In the genomic region with DNA sequence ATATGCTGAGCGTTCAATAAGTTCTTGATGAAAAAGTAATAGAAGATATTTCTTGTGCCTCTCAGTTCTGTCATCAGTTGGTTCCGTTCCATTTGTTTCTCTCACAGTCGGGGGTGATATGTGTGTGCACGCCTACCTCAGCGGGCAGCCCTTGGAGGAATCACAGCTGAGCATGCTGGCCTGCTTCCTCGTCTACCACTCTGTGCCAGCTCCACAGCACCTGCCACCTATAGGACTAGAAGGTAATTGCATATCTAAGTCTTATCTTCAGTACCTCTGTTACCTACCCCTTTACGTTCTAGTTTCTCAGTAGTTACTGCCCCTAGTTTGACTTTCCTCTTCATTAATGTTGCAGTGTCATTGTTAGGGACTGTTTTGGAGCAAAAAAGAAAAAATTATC, we compare ENCODE assay signal across 8 cellular contexts.
DNase-seq lines count a peak whose midpoint lies in the region; ATAC-seq, FAIRE-seq and TF ChIP-seq lines count a peak whose summit lies in the region.
"Not testable (repeated sequence)": the region's sequence is repeated elsewhere in the genome, so short reads cannot be mapped to it uniquely, and the experiment has no call there.

No MANE protein-coding gene starts in this region.

- SMC1A ChIA-PET in GM12878 (lab: Charles Lee; ENCODE audit: uncharacterized antibody, unreplicated experiment): not testable (repeated sequence)

- H3K4me3 ChIP-seq in GM06990 (replicated peaks; ENCODE audit: low read depth, low read length); RWPE2 (ENCODE audit: severe bottlenecking); GM12878: not testable (repeated sequence)

- WGBS in GM12878 (ENCODE audit: insufficient coverage, insufficient replicate concordance, low lambda C conversion rate, missing lambda C conversion rate): 0% methylated on average over 1 of the region's 7 CpGs

- not testable (repeated sequence) for H3K27ac Mint-ChIP-seq in stimulated activated memory B cell treated with anti-CD40 and anti-IgM and Interleukin-4, amounts not matched to agents 10 μg/mL and 1 μg/mL and 100 μg/mL, for 72 hours

- not testable (repeated sequence) for H3K27me3 ChIP-seq in GM06990 (replicated peaks; ENCODE audit: control insufficient read depth, insufficient read depth, low read length); RWPE2 (ENCODE audit: insufficient read depth, poor library complexity, severe bottlenecking); GM12878 (replicated peaks in 1 of 2; ENCODE audit: control insufficient read depth in 2 of 2, insufficient read depth in 2 of 2, low read length in 1 of 2)

- CTCF ChIA-PET in GM12878 (lab: Yijun Ruan, JAX): not testable (repeated sequence)

- peak; percentile 4 for TF ChIP-seq CTCF in GM06990 (IDR thresholded peaks at IDR 0.05; ENCODE audit: insufficient read depth, low read length, poor library complexity, severe bottlenecking)
- TF ChIP-seq CTCF in RWPE2 (IDR thresholded peaks at IDR 0.05; ENCODE audit: poor library complexity, severe bottlenecking); GM12878 (IDR thresholded peaks at IDR 0.05 in 2 of 3, conservative IDR thresholded peaks at IDR 0.05 in 1 of 3; ENCODE audit: control insufficient read depth in 2 of 3, extremely low read depth in 1 of 3, insufficient read depth in 1 of 3, low read depth in 3 of 3, low read length in 3 of 3): not testable (repeated sequence)

- ATAC-seq in GM19328 (IDR thresholded peaks at IDR 0.05; ENCODE audit: unreplicated experiment) (peak; percentile 91), HG02798 (IDR thresholded peaks at IDR 0.05; ENCODE audit: poor library complexity, unreplicated experiment) (peak; percentile 89), HG03520 (IDR thresholded peaks at IDR 0.05; ENCODE audit: unreplicated experiment) (peak; percentile 80), RWPE2 (ENCODE audit: low read depth) (peak; percentile 73; the same call in 2 of the 3 replicates), GM12878 (peak; percentile 97), left colon (peak; percentile 84)
- peak; percentile 79 for ATAC-seq in stimulated activated memory B cell treated with anti-CD40 and anti-IgM and Interleukin-4, amounts not matched to agents 10 μg/mL and 1 μg/mL and 100 μg/mL, for 72 hours

- H3K79me2 ChIP-seq in GM12878 (ENCODE audit: control insufficient read depth, insufficient read depth, low read length): not testable (repeated sequence)

- intact Hi-C loops in GM12878 (cut with micrococcal nuclease; ENCODE audit: unreplicated experiment); left colon (cut with DNase I, micrococcal nuclease): not testable (repeated sequence)

- H3K4me1 ChIP-seq in RWPE2 (ENCODE audit: insufficient read depth, poor library complexity, severe bottlenecking); GM12878 (ENCODE audit: control insufficient read depth, insufficient read depth, low read length): not testable (repeated sequence)

- BruUV-seq in GM12878 (replicated peaks; lab: Mats Ljungman, UMichigan): not testable (repeated sequence)

- not testable (repeated sequence) for H3K4me1 Mint-ChIP-seq in stimulated activated memory B cell treated with anti-CD40 and anti-IgM and Interleukin-4, amounts not matched to agents 10 μg/mL and 1 μg/mL and 100 μg/mL, for 72 hours

- not testable (repeated sequence) for H3K4me2 ChIP-seq in GM12878 (ENCODE audit: control insufficient read depth, insufficient read depth)

- not testable (repeated sequence) for H4K20me1 ChIP-seq in GM12878 (ENCODE audit: control insufficient read depth, insufficient read depth)

- TF ChIP-seq EP300 in GM12878 (IDR thresholded peaks at IDR 0.05; ENCODE audit: borderline replicate concordance in 1 of 2, control insufficient read depth in 1 of 2, low read depth in 2 of 2, low read length in 2 of 2): not testable (repeated sequence)

- H3K36me3 ChIP-seq in GM06990 (ENCODE audit: control insufficient read depth, insufficient read depth, low read length); RWPE2 (ENCODE audit: low read depth); GM12878 (ENCODE audit: control insufficient read depth in 2 of 2, insufficient read depth in 2 of 2, low read length in 1 of 2): not testable (repeated sequence)

- not testable (repeated sequence) for H3K27me3 Mint-ChIP-seq in stimulated activated memory B cell treated with anti-CD40 and anti-IgM and Interleukin-4, amounts not matched to agents 10 μg/mL and 1 μg/mL and 100 μg/mL, for 72 hours

- TF ChIP-seq POLR2A in GM12878 (IDR thresholded peaks at IDR 0.05; ENCODE audit: low read depth, low read length): not testable (repeated sequence)

- H3K9me3 Mint-ChIP-seq in stimulated activated memory B cell treated with anti-CD40 and anti-IgM and Interleukin-4, amounts not matched to agents 10 μg/mL and 1 μg/mL and 100 μg/mL, for 72 hours: not testable (repeated sequence)

- DNase-seq in GM06990 (ENCODE audit: extremely low read depth, insufficient read length); RWPE2 (ENCODE audit: low spot score); GM12878 (ENCODE audit: low read depth, low spot score); left colon: not testable (repeated sequence)

- not testable (repeated sequence) for H3K36me3 Mint-ChIP-seq in stimulated activated memory B cell treated with anti-CD40 and anti-IgM and Interleukin-4, amounts not matched to agents 10 μg/mL and 1 μg/mL and 100 μg/mL, for 72 hours

- FAIRE-seq in GM12878 (lab: Jason Lieb, UNC): peak; percentile 90

- H3K9ac ChIP-seq in GM12878 (ENCODE audit: control insufficient read depth, insufficient read depth, low read length): not testable (repeated sequence)

- POLR2A ChIA-PET in GM12878 (lab: Charles Lee): not testable (repeated sequence)

- H3K4me3 Mint-ChIP-seq in stimulated activated memory B cell treated with anti-CD40 and anti-IgM and Interleukin-4, amounts not matched to agents 10 μg/mL and 1 μg/mL and 100 μg/mL, for 72 hours: not testable (repeated sequence)

- RAD21 ChIA-PET in GM12878 (lab: Charles Lee; ENCODE audit: unreplicated experiment): not testable (repeated sequence)

- not testable (repeated sequence) for H2AFZ ChIP-seq in GM12878 (ENCODE audit: control insufficient read depth, low read depth, low read length)

- H3K27ac ChIP-seq in RWPE2 (ENCODE audit: poor library complexity, severe bottlenecking); GM12878 (ENCODE audit: control insufficient read depth, insufficient read depth): not testable (repeated sequence)

- H3K9me3 ChIP-seq in RWPE2 (ENCODE audit: severe bottlenecking); GM12878 (replicated peaks; ENCODE audit: control insufficient read depth, insufficient read depth, low read length): not testable (repeated sequence)

- in situ Hi-C loops in GM12878 (cut with MboI): not testable (repeated sequence)

- not testable (repeated sequence) for TF ChIP-seq RAD21 in GM12878 (IDR thresholded peaks at IDR 0.05; ENCODE audit: insufficient read depth, low read depth, low read length)
